ENCODE assay signal across 1 cellular context in genomic region chr11:955154-956049, GRCh38.
TF ChIP-seq lines count a peak whose summit lies in the region.

No MANE protein-coding gene starts in this region.

TF ChIP-seq in WTC11, 78 proteins besides CTCF, POLR2A, EP300 and RAD21 (continued from another document):
- no peak for TF ChIP-seq SMAD4 (CRISPR knock-in tag; IDR thresholded peaks at IDR 0.05)
